ENCODE assay signal across 21 cellular contexts in the genomic region with DNA sequence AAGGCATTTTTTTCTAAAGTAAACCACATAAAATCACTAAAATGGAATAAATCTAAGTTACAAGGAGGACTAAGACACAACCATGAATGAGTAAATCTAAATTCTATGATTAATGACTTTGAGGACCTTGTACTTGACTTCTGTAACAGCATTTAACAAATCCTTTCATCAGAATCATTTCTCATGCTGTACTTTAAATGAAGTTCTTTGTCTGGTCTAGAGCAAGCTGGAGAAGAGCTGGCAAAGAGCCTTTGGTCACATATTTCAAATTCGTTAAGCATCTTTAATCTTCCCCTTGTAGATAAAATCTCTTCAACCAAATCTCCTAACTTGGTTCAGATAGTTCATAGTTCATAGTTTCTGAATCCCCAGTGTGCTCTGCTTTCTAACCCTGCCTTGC.
"Had no signal": no experiment of that assay in that cellular context is flagged by ENCODE, and none has a peak within 500 bp of the region (broad histone marks: within the 10 kb centered on the region; RNA-seq: fewer than 3 reads in every experiment).

No MANE protein-coding gene starts in this region.

- H3K4me3 Mint-ChIP-seq: activated CD4-positive, alpha-beta memory T cell treated with anti-CD3 and anti-CD28 coated beads for 36 hours; activated naive CD8-positive, alpha-beta T cell treated with anti-CD3 and anti-CD28 coated beads for 36 hours; activated T-helper 17 cell treated with anti-CD3 and anti-CD28 coated beads, Interleukin-2, amount 50 U/mL, for 72 hours; neural crest cell; WTC11 had no signal

- H3K27ac Mint-ChIP-seq: activated CD4-positive, alpha-beta memory T cell treated with anti-CD3 and anti-CD28 coated beads for 36 hours; activated naive CD8-positive, alpha-beta T cell treated with anti-CD3 and anti-CD28 coated beads for 36 hours; activated T-helper 17 cell treated with anti-CD3 and anti-CD28 coated beads, Interleukin-2, amount 50 U/mL, for 72 hours; WTC11 had no signal

- H3K4me1 Mint-ChIP-seq: neural crest cell, WTC11 had no signal

- ATAC-seq: activated T-helper 17 cell treated with anti-CD3 and anti-CD28 coated beads, Interleukin-2, amount 50 U/mL, for 72 hours; left lung; right cardiac atrium; stimulated activated naive CD8-positive, alpha-beta T cell treated with anti-CD3 and anti-CD28 coated beads, Interleukin-15, Interleukin-2, amounts not matched to agents 100 U/mL and 50 U/mL, for 24 hours; WTC11 had no signal

- H3K36me3 Mint-ChIP-seq: WTC11 had no signal

- H3K27me3 Mint-ChIP-seq: activated CD4-positive, alpha-beta memory T cell treated with anti-CD3 and anti-CD28 coated beads for 36 hours; activated T-helper 17 cell treated with anti-CD3 and anti-CD28 coated beads, Interleukin-2, amount 50 U/mL, for 72 hours had no signal

- FAIRE-seq: colon, frontal cortex, kidney had no signal

- DNase-seq: activated CD4-positive, alpha-beta memory T cell treated with anti-CD3 and anti-CD28 coated beads for 36 hours; activated CD4-positive, alpha-beta T cell treated with anti-CD3 and anti-CD28 coated beads for 4 hours; activated naive CD4-positive, alpha-beta T cell; activated naive CD8-positive, alpha-beta T cell treated with anti-CD3 and anti-CD28 coated beads for 36 hours; activated T-cell treated with anti-CD3 and anti-CD28 coated beads, Interleukin-2, amount 50 U/mL, for 1 hour; brain microvascular endothelial cell; central memory CD4-positive, alpha-beta T cell; erythroblast; head of caudate nucleus; kidney; left lung; mammary epithelial cell; right cardiac atrium; stimulated activated naive CD8-positive, alpha-beta T cell treated with anti-CD3 and anti-CD28 coated beads, Interleukin-15, Interleukin-2, amounts not matched to agents 100 U/mL and 50 U/mL, for 24 hours; transverse colon; uterus had no signal
